Comparison of ENCODE assay signal across 15 cellular contexts in the genomic region with DNA sequence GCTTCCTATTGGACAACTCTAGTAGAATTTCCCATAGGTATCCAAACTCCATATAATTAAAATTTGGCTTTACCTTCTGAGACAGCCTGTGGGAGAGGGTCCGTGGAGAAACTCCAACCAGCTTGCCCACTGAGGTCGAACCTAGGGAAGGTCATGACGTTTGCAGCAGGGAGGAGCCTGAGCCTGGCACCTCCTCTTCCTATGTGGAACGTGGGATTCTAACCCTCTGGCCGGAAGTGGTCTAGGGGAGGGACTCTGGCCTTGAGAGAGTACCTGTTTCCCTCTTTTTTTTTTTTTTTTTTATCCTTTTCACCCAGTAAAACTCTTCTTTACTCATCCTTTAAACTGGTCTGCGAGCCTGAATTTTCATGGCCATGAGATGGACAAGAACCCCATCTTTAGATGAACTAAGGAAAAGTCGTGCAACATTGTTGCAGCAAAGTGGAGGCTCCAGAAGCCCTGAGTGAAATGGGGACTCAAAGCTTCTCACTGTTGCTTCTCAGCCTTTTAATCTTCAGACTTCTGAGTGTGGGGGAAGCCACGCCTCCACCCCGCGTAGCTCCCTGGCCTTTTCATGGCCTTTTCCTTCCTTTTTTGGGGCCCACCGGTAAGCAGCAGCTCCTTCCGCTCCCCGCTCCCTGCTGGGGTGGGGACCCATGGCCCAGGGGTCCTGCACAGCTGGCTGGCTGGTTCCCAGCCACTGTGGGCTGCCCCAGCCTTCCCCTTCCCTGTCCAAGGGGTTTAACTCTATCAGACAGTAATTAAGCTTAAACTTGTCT.
"Had no signal": no experiment of that assay in that cellular context is flagged by ENCODE, and none has a peak within 500 bp of the region (broad histone marks: within the 10 kb centered on the region; RNA-seq: fewer than 3 reads in every experiment).

No MANE protein-coding gene starts in this region.

- DNase-seq: activated CD4-positive, alpha-beta T cell treated with anti-CD3 and anti-CD28 coated beads for 1 hour; activated CD4-positive, alpha-beta T cell treated with anti-CD3 and anti-CD28 coated beads, Interleukin-2, amount 50 U/mL, for 4 hours; activated naive CD4-positive, alpha-beta T cell treated with Interleukin-2 at 50 U/mL for 16 hours; anterior cingulate cortex; heart left ventricle; islet precursor cell; ovary; stimulated activated CD4-positive, alpha-beta T cell treated with anti-CD3 and anti-CD28 coated beads, Interleukin-12 subunit alpha, Interleukin-12 subunit beta, amount 100 ng/mL, for 4 hours; stimulated activated CD4-positive, alpha-beta T cell treated with anti-CD3 and anti-CD28 coated beads, Interleukin-2, amount 100 ng/mL, for 24 hours; stomach had no signal

- H3K4me3 Mint-ChIP-seq: activated T-helper 17 cell treated with anti-CD3 and anti-CD28 coated beads, Interleukin-2, amount 50 U/mL, for 72 hours; neural crest cell had no signal

- H3K4me1 Mint-ChIP-seq: activated T-helper 17 cell treated with anti-CD3 and anti-CD28 coated beads, Interleukin-2, amount 50 U/mL, for 72 hours; neural crest cell had no signal

- ATAC-seq: activated T-helper 17 cell treated with anti-CD3 and anti-CD28 coated beads, Interleukin-2, amount 50 U/mL, for 72 hours; heart left ventricle had no signal

- H3K9me3 ChIP-seq: ovary, stomach, thoracic aorta had no signal

- H3K36me3 ChIP-seq: heart left ventricle, ovary, stomach, thoracic aorta had no signal

- H3K27me3 Mint-ChIP-seq: activated T-helper 17 cell treated with anti-CD3 and anti-CD28 coated beads, Interleukin-2, amount 50 U/mL, for 72 hours had no signal

- H3K27ac Mint-ChIP-seq: activated T-helper 17 cell treated with anti-CD3 and anti-CD28 coated beads, Interleukin-2, amount 50 U/mL, for 72 hours had no signal

- H3K4me3 ChIP-seq: lung, ovary, stomach, thoracic aorta had no signal

- H3K27me3 ChIP-seq: heart left ventricle, ovary, stomach had no signal

- H3K4me1 ChIP-seq: heart left ventricle, stomach had no signal

- H3K27ac ChIP-seq: epithelial cell of prostate, heart left ventricle, ovary, stomach, thoracic aorta had no signal
